21 cellular contexts compared by ENCODE assay signal in genomic region chr15:26711445-26711844, GRCh38.
A peak's percentile ranks its signal among the peaks of the same experiment; 100 is the strongest.
DNase-seq lines count a peak whose midpoint lies in the region; ATAC-seq and TF ChIP-seq lines count a peak whose summit lies in the region.
"Had no signal": no experiment of that assay in that cellular context is flagged by ENCODE, and none has a peak within 500 bp of the region (broad histone marks: within the 10 kb centered on the region; RNA-seq: fewer than 3 reads in every experiment).

No MANE protein-coding gene starts in this region.

- H3K4me3 Mint-ChIP-seq in glutamatergic neuron (ENCODE audit: unreplicated experiment) = peak overlapping the region; percentile 50
- no peak overlapping the region for H3K4me3 Mint-ChIP-seq in nephron progenitor cell
- H3K4me3 Mint-ChIP-seq: CD14-positive monocyte; CD8-positive, alpha-beta memory T cell; H9 had no signal

- TF ChIP-seq CTCF in glutamatergic neuron (IDR thresholded peaks at IDR 0.05; ENCODE audit: partially characterized antibody, unreplicated experiment) = no peak
- no peak for TF ChIP-seq CTCF in nephron progenitor cell (IDR thresholded peaks at IDR 0.05)

- H3K27me3 Mint-ChIP-seq in glutamatergic neuron (ENCODE audit: unreplicated experiment) = peaks cover 9% of the 10 kb centered on the region
- peaks cover 11% of the 10 kb centered on the region for H3K27me3 Mint-ChIP-seq in nephron progenitor cell (ENCODE audit: low read depth, poor library complexity)
- H3K27me3 Mint-ChIP-seq: CD8-positive, alpha-beta memory T cell had no signal

- H3K4me1 Mint-ChIP-seq in glutamatergic neuron (ENCODE audit: low read depth, unreplicated experiment) = peaks cover 68% of the 10 kb centered on the region
- H3K4me1 Mint-ChIP-seq in nephron progenitor cell = peaks cover 27% of the 10 kb centered on the region
- H3K4me1 Mint-ChIP-seq: CD14-positive monocyte; CD8-positive, alpha-beta memory T cell had no signal

- DNase-seq in Ammon's horn (ENCODE audit: low spot score) (peak; percentile 51), NCI-H146 treated with DMSO at 0.1 percent for 48 hours (lab: John Stamatoyannopoulos, UW; ENCODE audit: unreplicated experiment) (peak; percentile 53), glutamatergic neuron (no peak), nephron progenitor cell (no peak), NOMO-1 treated with dmso at 0.1 percent for 144 hours (lab: John Stamatoyannopoulos, UW; ENCODE audit: unreplicated experiment) (no peak), hippocampal formation (lab: John Stamatoyannopoulos, UW) (no peak)
- DNase-seq: BE2C; CD8-positive, alpha-beta memory T cell; DMS 273 treated with DMSO at 0.1 percent for 48 hours; DMS79; GF-D8; H9; Kasumi-1; NCI-H1092 treated with DMSO at 0.1 percent for 48 hours; NCI-H1436 treated with DMSO at 0.1 percent for 48 hours; NCI-H2029; NCI-H446 treated with DMSO at 0.1 percent for 48 hours; SIG-M5 had no signal

- H3K27ac Mint-ChIP-seq in glutamatergic neuron (ENCODE audit: unreplicated experiment) (peak overlapping the region; percentile 96), nephron progenitor cell (peak overlapping the region; percentile 27)
- H3K27ac Mint-ChIP-seq: CD14-positive monocyte; CD8-positive, alpha-beta memory T cell had no signal

- no peak for ATAC-seq in GM21515 (IDR thresholded peaks at IDR 0.05; ENCODE audit: unreplicated experiment)
- ATAC-seq: K562 had no signal

- H3K9me3 Mint-ChIP-seq in glutamatergic neuron (ENCODE audit: unreplicated experiment) = peaks cover 8% of the 10 kb centered on the region
- H3K9me3 Mint-ChIP-seq in nephron progenitor cell = no peaks in the 10 kb centered on the region

- H3K36me3 Mint-ChIP-seq in glutamatergic neuron (ENCODE audit: unreplicated experiment) = no peaks in the 10 kb centered on the region
- no peaks in the 10 kb centered on the region for H3K36me3 Mint-ChIP-seq in nephron progenitor cell (ENCODE audit: low read depth)
- H3K36me3 Mint-ChIP-seq: CD14-positive monocyte; CD8-positive, alpha-beta memory T cell had no signal

Comparison
In these comparisons a context has a peak if more than half of its experiments do, and no peak if none do; other contexts are left out.
1. DNase-seq: peak in Ammon's horn (single experiment) and NCI-H146 treated with DMSO at 0.1 percent for 48 hours (single experiment); none in glutamatergic neuron (single experiment), nephron progenitor cell (single experiment), NOMO-1 treated with dmso at 0.1 percent for 144 hours (single experiment) and hippocampal formation (0 of 2).